In genomic region chr5:12109075-12109688, GRCh38 we compare ENCODE assay signal across 1 cellular context.
TF ChIP-seq lines count a peak whose summit lies in the region.

No MANE protein-coding gene starts in this region.

TF ChIP-seq in GM23338, 12 proteins besides CTCF, POLR2A, EP300 and RAD21:
- TF ChIP-seq ETS1 (IDR thresholded peaks at IDR 0.05) (no peak), CREB1 (CRISPR knock-in tag; IDR thresholded peaks at IDR 0.05; ENCODE audit: low read depth) (no peak), EZH2 (IDR thresholded peaks at IDR 0.05; ENCODE audit: low read depth, unreplicated experiment) (no peak), POLR2AphosphoS5 (IDR thresholded peaks at IDR 0.05; ENCODE audit: low read depth) (no peak), EZH2phosphoT487 (IDR thresholded peaks at IDR 0.05; ENCODE audit: unreplicated experiment) (no peak), ZNF331 (CRISPR knock-in tag; IDR thresholded peaks at IDR 0.05; ENCODE audit: low read depth) (no peak), REST (IDR thresholded peaks at IDR 0.05; ENCODE audit: unreplicated experiment) (no peak), ZNF114 (CRISPR knock-in tag; IDR thresholded peaks at IDR 0.05) (no peak), NANOG (IDR thresholded peaks at IDR 0.05; ENCODE audit: borderline replicate concordance) (no peak), JUNB (IDR thresholded peaks at IDR 0.05; ENCODE audit: unreplicated experiment) (no peak), ZNF462 (CRISPR knock-in tag; IDR thresholded peaks at IDR 0.05) (no peak), STAT1 (IDR thresholded peaks at IDR 0.05; ENCODE audit: unreplicated experiment) (no peak)
